16 cellular contexts compared by ENCODE assay signal in genomic region chr21:44529503-44530125, GRCh38. TPM values are rescaled to one million over a fixed set of nuclear protein-coding genes. Genes with fewer than 3 reads are reported as not detected.
A peak's percentile ranks its signal among the peaks of the same experiment; 100 is the strongest.
DNase-seq lines count a peak whose midpoint lies in the region; ATAC-seq and TF ChIP-seq lines count a peak whose summit lies in the region.
"Had no signal": no experiment of that assay in that cellular context is flagged by ENCODE, and none has a peak within 500 bp of the region (broad histone marks: within the 10 kb centered on the region; RNA-seq: fewer than 3 reads in every experiment).

No MANE protein-coding gene starts in this region.

- no peaks in the 10 kb centered on the region for H3K9me3 Mint-ChIP-seq in activated T-cell treated with anti-CD3 and anti-CD28 coated beads, Interleukin-2, amount 50 U/mL, for 72 hours
- H3K9me3 Mint-ChIP-seq in glutamatergic neuron (ENCODE audit: unreplicated experiment) = peaks cover 10% of the 10 kb centered on the region

- CTCF ChIA-PET in HEK293 (lab: Yijun Ruan, JAX) = interaction anchor here (0.9 kb wide), 1 partner anchor 19 kb away, joined by 3 read pairs; no protein-coding TSS in a partner anchor

- H3K4me3 Mint-ChIP-seq in activated T-cell treated with anti-CD3 and anti-CD28 coated beads, Interleukin-2, amount 50 U/mL, for 72 hours = no peak overlapping the region
- no peak overlapping the region for H3K4me3 Mint-ChIP-seq in glutamatergic neuron (ENCODE audit: unreplicated experiment)

- ATAC-seq in activated T-cell treated with anti-CD3 and anti-CD28 coated beads, Interleukin-2, amount 50 U/mL, for 72 hours (replicated peaks in 1 of 2) = no peak
- ATAC-seq in sciatic nerve = no peak
- ATAC-seq: A549, Panc1 had no signal

- intact Hi-C loops in sciatic nerve (cut with DNase I) = no loop called here

- H3K36me3 Mint-ChIP-seq in activated T-cell treated with anti-CD3 and anti-CD28 coated beads, Interleukin-2, amount 50 U/mL, for 72 hours (ENCODE audit: insufficient read depth in 2 of 2) = no peaks in the 10 kb centered on the region
- H3K36me3 Mint-ChIP-seq in glutamatergic neuron (ENCODE audit: unreplicated experiment) = peaks cover 6% of the 10 kb centered on the region

- peak overlapping the region; percentile 7 for H3K27ac Mint-ChIP-seq in activated T-cell treated with anti-CD3 and anti-CD28 coated beads, Interleukin-2, amount 50 U/mL, for 72 hours
- no peak overlapping the region for H3K27ac Mint-ChIP-seq in glutamatergic neuron (ENCODE audit: unreplicated experiment)

- no peaks in the 10 kb centered on the region for H3K9me3 ChIP-seq in HEK293 (ENCODE audit: control insufficient read depth, insufficient read depth, low read depth, low read length)
- H3K9me3 ChIP-seq: A549 had no signal

- POLR2A ChIA-PET in HEK293 (lab: Yijun Ruan, JAX) = no interaction called here

- no peak overlapping the region for H3K27ac ChIP-seq in HEK293 (ENCODE audit: extremely low read depth, low read depth, low read length)
- H3K27ac ChIP-seq: A549, C4-2B had no signal

- H3K4me1 Mint-ChIP-seq in activated T-cell treated with anti-CD3 and anti-CD28 coated beads, Interleukin-2, amount 50 U/mL, for 72 hours (ENCODE audit: low read depth) = no peaks in the 10 kb centered on the region
- H3K4me1 Mint-ChIP-seq in glutamatergic neuron (ENCODE audit: low read depth, unreplicated experiment) = peaks cover 8% of the 10 kb centered on the region

- no peaks in the 10 kb centered on the region for H3K36me3 ChIP-seq in HEK293 (ENCODE audit: control insufficient read depth in 2 of 2, insufficient read depth in 1 of 2, low read length in 2 of 2)

- H3K4me3 ChIP-seq in HEK293 (ENCODE audit: low read depth, low read length) = no peak overlapping the region
- H3K4me3 ChIP-seq: A549 had no signal

- DNase-seq in activated T-cell treated with anti-CD3 and anti-CD28 coated beads, Interleukin-2, amount 50 U/mL, for 72 hours = no peak
- no peak for DNase-seq in activated T-cell treated with anti-CD3 and anti-CD28 coated beads for 4 hours
- peak; percentile 1 for DNase-seq in glutamatergic neuron
- peak; percentile 26 for DNase-seq in sciatic nerve (ENCODE audit: low spot score)
- no peak for DNase-seq in LoVo (ENCODE audit: low spot score)
- no peak for DNase-seq in middle frontal gyrus (ENCODE audit: extremely low spot score, low spot score)
- no peak for DNase-seq in NCI-H2227 treated with DMSO at 0.1 percent for 48 hours (lab: John Stamatoyannopoulos, UW)
- DNase-seq: NCI-H1417 treated with DMSO at 0.1 percent for 48 hours, NCI-H2029 treated with DMSO at 0.1 percent for 48 hours, NCI-H510A treated with DMSO at 0.1 percent for 48 hours had no signal

- TF ChIP-seq CTCF in HEK293 (tag by site-specific recombination; IDR thresholded peaks at IDR 0.05) = no peak
- TF ChIP-seq CTCF in glutamatergic neuron (IDR thresholded peaks at IDR 0.05; ENCODE audit: partially characterized antibody, unreplicated experiment) = no peak

- H3K4me1 ChIP-seq in HEK293 (ENCODE audit: control insufficient read depth, insufficient read depth, low read length) = no peaks in the 10 kb centered on the region
- H3K4me1 ChIP-seq: A549 had no signal

- H3K27me3 Mint-ChIP-seq in activated T-cell treated with anti-CD3 and anti-CD28 coated beads, Interleukin-2, amount 50 U/mL, for 72 hours (ENCODE audit: low read depth) = no peaks in the 10 kb centered on the region
- H3K27me3 Mint-ChIP-seq in glutamatergic neuron (ENCODE audit: unreplicated experiment) = peaks cover 5% of the 10 kb centered on the region

TF ChIP-seq in HEK293, 187 proteins besides CTCF, POLR2A, EP300 and RAD21:
- peak; percentile 74 for TF ChIP-seq ZIC2 (tag by site-specific recombination; IDR thresholded peaks at IDR 0.05)
- TF ChIP-seq EGR2 (tag by site-specific recombination; IDR thresholded peaks at IDR 0.05; ENCODE audit: low read depth) = no peak
- no peak for TF ChIP-seq HIC1 (tag by site-specific recombination; IDR thresholded peaks at IDR 0.05)

RNA-seq across cellular contexts. Expression of gene KRTAP10-1, which starts 10.4 kb away (rescaled TPM):
- total RNA-seq in activated T-cell treated with anti-CD3 and anti-CD28 coated beads, Interleukin-2, amount 50 U/mL, for 72 hours = not detected
- not detected for total RNA-seq in glutamatergic neuron (ENCODE audit: unreplicated experiment)
- total RNA-seq in sciatic nerve = not detected
- total RNA-seq: H4, LHCN-M2 had no signal

RNA-seq across cellular contexts. Expression of gene KRTAP10-2, which starts 21.7 kb away (rescaled TPM):
- total RNA-seq in activated T-cell treated with anti-CD3 and anti-CD28 coated beads, Interleukin-2, amount 50 U/mL, for 72 hours = not detected
- total RNA-seq in glutamatergic neuron (ENCODE audit: unreplicated experiment) = not detected
- not detected for total RNA-seq in sciatic nerve
- total RNA-seq: H4, LHCN-M2 had no signal

RNA-seq across cellular contexts. Expression of gene KRTAP10-3, which starts 29.0 kb away (rescaled TPM):
- not detected for total RNA-seq in activated T-cell treated with anti-CD3 and anti-CD28 coated beads, Interleukin-2, amount 50 U/mL, for 72 hours
- total RNA-seq in glutamatergic neuron (ENCODE audit: unreplicated experiment) (not detected), sciatic nerve (not detected)
- total RNA-seq: H4, LHCN-M2 had no signal

RNA-seq across cellular contexts. Expression of gene KRTAP10-4, which starts 43.9 kb away (rescaled TPM):
- total RNA-seq in activated T-cell treated with anti-CD3 and anti-CD28 coated beads, Interleukin-2, amount 50 U/mL, for 72 hours = not detected
- total RNA-seq in glutamatergic neuron (ENCODE audit: unreplicated experiment) (not detected), sciatic nerve (not detected)
- total RNA-seq: H4, LHCN-M2 had no signal

RNA-seq across cellular contexts. Expression of gene KRTAP10-5, which starts 50.8 kb away (rescaled TPM):
- total RNA-seq in activated T-cell treated with anti-CD3 and anti-CD28 coated beads, Interleukin-2, amount 50 U/mL, for 72 hours = not detected
- total RNA-seq in glutamatergic neuron (ENCODE audit: unreplicated experiment) = not detected
- total RNA-seq in sciatic nerve = not detected
- total RNA-seq: H4, LHCN-M2 had no signal

Comparison
In these comparisons a context has a peak if more than half of its experiments do, and no peak if none do; other contexts are left out.
1. DNase-seq: peak in glutamatergic neuron (single experiment) and sciatic nerve (single experiment); none in activated T-cell treated with anti-CD3 and anti-CD28 coated beads, Interleukin-2, amount 50 U/mL, for 72 hours (0 of 2), activated T-cell treated with anti-CD3 and anti-CD28 coated beads for 4 hours (single experiment), LoVo (single experiment), middle frontal gyrus (single experiment) and NCI-H2227 treated with DMSO at 0.1 percent for 48 hours (single experiment).